Comparison of ENCODE assay signal across 1 cellular context in the genomic region with DNA sequence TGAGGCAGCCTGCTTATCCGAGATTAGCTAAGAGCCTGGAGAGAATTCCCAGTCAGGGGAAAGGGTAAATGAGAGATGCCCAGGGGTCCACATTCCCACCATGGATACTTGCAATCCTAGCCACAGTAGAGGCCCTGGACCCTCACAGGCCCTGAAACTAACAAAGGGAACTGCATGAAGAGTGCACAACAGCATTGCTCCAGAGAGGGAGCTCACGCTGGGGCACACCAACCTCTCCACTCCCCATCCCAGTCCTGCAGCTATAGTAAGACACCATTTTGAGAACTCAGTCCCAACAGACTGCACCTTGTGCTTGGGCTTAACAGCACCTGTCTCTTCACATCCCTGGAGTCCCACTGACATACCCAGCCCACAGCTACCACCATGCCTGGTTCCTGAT.
TF ChIP-seq lines count a peak whose summit lies in the region.

No MANE protein-coding gene starts in this region.

TF ChIP-seq in GM12878, 131 proteins besides CTCF, POLR2A, EP300 and RAD21:
- TF ChIP-seq SIX5 (IDR thresholded peaks at IDR 0.05; ENCODE audit: low read depth, low read length, severe bottlenecking), result no peak
- no peak for TF ChIP-seq PAX5 (IDR thresholded peaks at IDR 0.05; ENCODE audit: borderline replicate concordance, low read depth, low read length)
- no peak for TF ChIP-seq EZH2 (IDR thresholded peaks at IDR 0.05; ENCODE audit: borderline replicate concordance, control insufficient read depth, low read depth, low read length)
- TF ChIP-seq POLR2AphosphoS2 (IDR thresholded peaks at IDR 0.05; ENCODE audit: low read depth, low read length), result no peak
- TF ChIP-seq ZNF622 (IDR thresholded peaks at IDR 0.05), result no peak
- TF ChIP-seq NFYA (IDR thresholded peaks at IDR 0.05; ENCODE audit: borderline replicate concordance, low read depth, low read length), result no peak
- TF ChIP-seq CBX5 (IDR thresholded peaks at IDR 0.05; ENCODE audit: low read depth), result no peak
- no peak for TF ChIP-seq LARP7 (IDR thresholded peaks at IDR 0.05)
- TF ChIP-seq ETV6 (conservative IDR thresholded peaks at IDR 0.05 in 1 of 2, IDR thresholded peaks at IDR 0.05 in 1 of 2; ENCODE audit: borderline replicate concordance in 1 of 2, low read depth in 1 of 2), result no peak
- no peak for TF ChIP-seq MYB (IDR thresholded peaks at IDR 0.05; ENCODE audit: borderline replicate concordance, low read depth, low read length)
- TF ChIP-seq CREM (IDR thresholded peaks at IDR 0.05; ENCODE audit: low read depth), result no peak
- TF ChIP-seq RBBP5 (conservative IDR thresholded peaks at IDR 0.05), result no peak
- TF ChIP-seq, protein P1, sequence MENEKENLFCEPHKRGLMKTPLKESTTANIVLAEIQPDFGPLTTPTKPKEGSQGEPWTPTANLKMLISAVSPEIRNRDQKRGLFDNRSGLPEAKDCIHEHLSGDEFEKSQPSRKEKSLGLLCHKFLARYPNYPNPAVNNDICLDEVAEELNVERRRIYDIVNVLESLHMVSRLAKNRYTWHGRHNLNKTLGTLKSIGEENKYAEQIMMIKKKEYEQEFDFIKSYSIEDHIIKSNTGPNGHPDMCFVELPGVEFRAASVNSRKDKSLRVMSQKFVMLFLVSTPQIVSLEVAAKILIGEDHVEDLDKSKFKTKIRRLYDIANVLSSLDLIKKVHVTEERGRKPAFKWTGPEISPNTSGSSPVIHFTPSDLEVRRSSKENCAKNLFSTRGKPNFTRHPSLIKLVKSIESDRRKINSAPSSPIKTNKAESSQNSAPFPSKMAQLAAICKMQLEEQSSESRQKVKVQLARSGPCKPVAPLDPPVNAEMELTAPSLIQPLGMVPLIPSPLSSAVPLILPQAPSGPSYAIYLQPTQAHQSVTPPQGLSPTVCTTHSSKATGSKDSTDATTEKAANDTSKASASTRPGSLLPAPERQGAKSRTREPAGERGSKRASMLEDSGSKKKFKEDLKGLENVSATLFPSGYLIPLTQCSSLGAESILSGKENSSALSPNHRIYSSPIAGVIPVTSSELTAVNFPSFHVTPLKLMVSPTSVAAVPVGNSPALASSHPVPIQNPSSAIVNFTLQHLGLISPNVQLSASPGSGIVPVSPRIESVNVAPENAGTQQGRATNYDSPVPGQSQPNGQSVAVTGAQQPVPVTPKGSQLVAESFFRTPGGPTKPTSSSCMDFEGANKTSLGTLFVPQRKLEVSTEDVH (IDR thresholded peaks at IDR 0.05; ENCODE audit: low read depth, partially characterized antibody), result no peak
- no peak for TF ChIP-seq NFXL1 (IDR thresholded peaks at IDR 0.05; ENCODE audit: borderline replicate concordance)
- TF ChIP-seq, protein P2, sequence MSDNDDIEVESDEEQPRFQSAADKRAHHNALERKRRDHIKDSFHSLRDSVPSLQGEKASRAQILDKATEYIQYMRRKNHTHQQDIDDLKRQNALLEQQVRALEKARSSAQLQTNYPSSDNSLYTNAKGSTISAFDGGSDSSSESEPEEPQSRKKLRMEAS (IDR thresholded peaks at IDR 0.05; ENCODE audit: low read depth, low read length), result no peak
